ENCODE assay signal across 1 cellular context in the genomic region with DNA sequence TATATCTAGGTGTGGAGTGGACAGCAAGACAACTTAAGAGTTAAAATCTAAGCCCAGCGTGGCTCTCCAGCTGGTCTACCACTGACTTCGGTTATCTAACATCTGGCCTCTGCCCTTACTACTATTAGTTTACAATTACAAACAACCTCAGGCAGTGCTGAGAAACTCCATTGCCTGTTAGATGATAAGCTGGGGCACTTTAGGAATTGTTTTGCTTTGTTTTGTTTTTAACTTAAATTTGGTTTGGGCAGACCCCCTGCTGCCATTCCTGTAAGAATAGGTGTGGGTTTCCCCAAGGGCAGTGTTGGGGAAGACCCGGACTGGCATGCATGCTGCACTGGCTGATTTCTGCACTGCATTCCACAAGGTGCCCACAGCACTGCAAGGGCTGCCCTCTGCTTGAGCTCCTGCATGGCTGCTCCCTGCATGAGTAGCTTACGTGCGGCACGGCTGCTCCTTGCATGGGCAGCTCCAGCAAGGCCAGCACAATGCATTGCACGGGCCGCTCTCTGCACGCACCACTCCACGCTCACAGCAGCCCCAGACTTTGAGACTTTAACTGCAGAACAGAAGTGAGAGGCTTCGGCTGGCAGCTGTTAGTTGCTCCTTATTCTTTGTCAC.
A peak's percentile ranks its signal among the peaks of the same experiment; 100 is the strongest.
TF ChIP-seq lines count a peak whose summit lies in the region.

No MANE protein-coding gene starts in this region.

TF ChIP-seq in HepG2, 621 proteins besides CTCF, POLR2A, EP300 and RAD21 (continued from another document and continues in another):
- TF ChIP-seq GATAD2A (CRISPR knock-in tag; IDR thresholded peaks at IDR 0.05) (0 out of 2 replicates have a peak, but pooled peaks have one; percentile 32), NR2F6 (IDR thresholded peaks at IDR 0.05) (0 out of 2 replicates have a peak, but pooled peaks have one; percentile 45), NR2F6 (CRISPR knock-in tag; IDR thresholded peaks at IDR 0.05) (no peak), TEAD3 (CRISPR knock-in tag; optimal IDR thresholded peaks at IDR 0.05; ENCODE audit: borderline replicate concordance) (peak; percentile 28), XRCC5 (optimal IDR thresholded peaks at IDR 0.05; ENCODE audit: low read length) (peak; percentile 28), EED (CRISPR knock-in tag; IDR thresholded peaks at IDR 0.05) (0 out of 2 replicates have a peak, but pooled peaks have one; percentile 25), SMARCE1 (IDR thresholded peaks at IDR 0.05; ENCODE audit: borderline replicate concordance) (no peak), ZNF598 (CRISPR knock-in tag; IDR thresholded peaks at IDR 0.05; ENCODE audit: borderline replicate concordance) (peak; percentile 65; the same call in 1 of the 2 replicates), REPIN1 (CRISPR knock-in tag; IDR thresholded peaks at IDR 0.05; ENCODE audit: borderline replicate concordance, low read depth) (peak; percentile 30; the same call in 1 of the 2 replicates), YY1 (IDR thresholded peaks at IDR 0.05; ENCODE audit: insufficient read depth, insufficient replicate concordance, low read depth, low read length) (no peak), MZF1 (CRISPR knock-in tag; IDR thresholded peaks at IDR 0.05; ENCODE audit: borderline replicate concordance) (no peak), ZNF530 (CRISPR knock-in tag; IDR thresholded peaks at IDR 0.05; ENCODE audit: low read depth) (no peak), POGZ (CRISPR knock-in tag; IDR thresholded peaks at IDR 0.05) (no peak), SALL1 (CRISPR knock-in tag; IDR thresholded peaks at IDR 0.05) (peak; percentile 65), ZNF225 (CRISPR knock-in tag; IDR thresholded peaks at IDR 0.05) (0 out of 2 replicates have a peak, but pooled peaks have one; percentile 32), BCL6 (CRISPR knock-in tag; IDR thresholded peaks at IDR 0.05) (peak; percentile 37; the same call in 1 of the 2 replicates), ZNF652 (CRISPR knock-in tag; IDR thresholded peaks at IDR 0.05; ENCODE audit: borderline replicate concordance, low read depth) (peak; percentile 89), HNRNPK (IDR thresholded peaks at IDR 0.05; ENCODE audit: low read depth, low read length, poor library complexity, severe bottlenecking) (no peak), ZNF772 (CRISPR knock-in tag; IDR thresholded peaks at IDR 0.05) (0 out of 2 replicates have a peak, but pooled peaks have one; percentile 40), HNRNPL (IDR thresholded peaks at IDR 0.05; ENCODE audit: low read depth, low read length) (0 out of 2 replicates have a peak, but pooled peaks have one; percentile 73), MATR3 (CRISPR knock-in tag; IDR thresholded peaks at IDR 0.05) (no peak), ZBTB38 (CRISPR knock-in tag; IDR thresholded peaks at IDR 0.05) (peak; percentile 73; the same call in 1 of the 2 replicates), SOX6 (IDR thresholded peaks at IDR 0.05) (no peak), SOX6 (CRISPR knock-in tag; IDR thresholded peaks at IDR 0.05) (0 out of 2 replicates have a peak, but pooled peaks have one; percentile 23), ZNF292 (CRISPR knock-in tag; IDR thresholded peaks at IDR 0.05; ENCODE audit: borderline replicate concordance, low read depth) (0 out of 2 replicates have a peak, but pooled peaks have one; percentile 24)
- TF ChIP-seq, protein P1, sequence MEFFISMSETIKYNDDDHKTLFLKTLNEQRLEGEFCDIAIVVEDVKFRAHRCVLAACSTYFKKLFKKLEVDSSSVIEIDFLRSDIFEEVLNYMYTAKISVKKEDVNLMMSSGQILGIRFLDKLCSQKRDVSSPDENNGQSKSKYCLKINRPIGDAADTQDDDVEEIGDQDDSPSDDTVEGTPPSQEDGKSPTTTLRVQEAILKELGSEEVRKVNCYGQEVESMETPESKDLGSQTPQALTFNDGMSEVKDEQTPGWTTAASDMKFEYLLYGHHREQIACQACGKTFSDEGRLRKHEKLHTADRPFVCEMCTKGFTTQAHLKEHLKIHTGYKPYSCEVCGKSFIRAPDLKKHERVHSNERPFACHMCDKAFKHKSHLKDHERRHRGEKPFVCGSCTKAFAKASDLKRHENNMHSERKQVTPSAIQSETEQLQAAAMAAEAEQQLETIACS (CRISPR knock-in tag; IDR thresholded peaks at IDR 0.05), result no peak
- TF ChIP-seq, protein P2, sequence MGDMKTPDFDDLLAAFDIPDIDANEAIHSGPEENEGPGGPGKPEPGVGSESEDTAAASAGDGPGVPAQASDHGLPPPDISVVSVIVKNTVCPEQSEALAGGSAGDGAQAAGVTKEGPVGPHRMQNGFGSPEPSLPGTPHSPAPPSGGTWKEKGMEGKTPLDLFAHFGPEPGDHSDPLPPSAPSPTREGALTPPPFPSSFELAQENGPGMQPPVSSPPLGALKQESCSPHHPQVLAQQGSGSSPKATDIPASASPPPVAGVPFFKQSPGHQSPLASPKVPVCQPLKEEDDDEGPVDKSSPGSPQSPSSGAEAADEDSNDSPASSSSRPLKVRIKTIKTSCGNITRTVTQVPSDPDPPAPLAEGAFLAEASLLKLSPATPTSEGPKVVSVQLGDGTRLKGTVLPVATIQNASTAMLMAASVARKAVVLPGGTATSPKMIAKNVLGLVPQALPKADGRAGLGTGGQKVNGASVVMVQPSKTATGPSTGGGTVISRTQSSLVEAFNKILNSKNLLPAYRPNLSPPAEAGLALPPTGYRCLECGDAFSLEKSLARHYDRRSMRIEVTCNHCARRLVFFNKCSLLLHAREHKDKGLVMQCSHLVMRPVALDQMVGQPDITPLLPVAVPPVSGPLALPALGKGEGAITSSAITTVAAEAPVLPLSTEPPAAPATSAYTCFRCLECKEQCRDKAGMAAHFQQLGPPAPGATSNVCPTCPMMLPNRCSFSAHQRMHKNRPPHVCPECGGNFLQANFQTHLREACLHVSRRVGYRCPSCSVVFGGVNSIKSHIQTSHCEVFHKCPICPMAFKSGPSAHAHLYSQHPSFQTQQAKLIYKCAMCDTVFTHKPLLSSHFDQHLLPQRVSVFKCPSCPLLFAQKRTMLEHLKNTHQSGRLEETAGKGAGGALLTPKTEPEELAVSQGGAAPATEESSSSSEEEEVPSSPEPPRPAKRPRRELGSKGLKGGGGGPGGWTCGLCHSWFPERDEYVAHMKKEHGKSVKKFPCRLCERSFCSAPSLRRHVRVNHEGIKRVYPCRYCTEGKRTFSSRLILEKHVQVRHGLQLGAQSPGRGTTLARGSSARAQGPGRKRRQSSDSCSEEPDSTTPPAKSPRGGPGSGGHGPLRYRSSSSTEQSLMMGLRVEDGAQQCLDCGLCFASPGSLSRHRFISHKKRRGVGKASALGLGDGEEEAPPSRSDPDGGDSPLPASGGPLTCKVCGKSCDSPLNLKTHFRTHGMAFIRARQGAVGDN (CRISPR knock-in tag; IDR thresholded peaks at IDR 0.05), result peak; percentile 56
- TF ChIP-seq, protein P3, sequence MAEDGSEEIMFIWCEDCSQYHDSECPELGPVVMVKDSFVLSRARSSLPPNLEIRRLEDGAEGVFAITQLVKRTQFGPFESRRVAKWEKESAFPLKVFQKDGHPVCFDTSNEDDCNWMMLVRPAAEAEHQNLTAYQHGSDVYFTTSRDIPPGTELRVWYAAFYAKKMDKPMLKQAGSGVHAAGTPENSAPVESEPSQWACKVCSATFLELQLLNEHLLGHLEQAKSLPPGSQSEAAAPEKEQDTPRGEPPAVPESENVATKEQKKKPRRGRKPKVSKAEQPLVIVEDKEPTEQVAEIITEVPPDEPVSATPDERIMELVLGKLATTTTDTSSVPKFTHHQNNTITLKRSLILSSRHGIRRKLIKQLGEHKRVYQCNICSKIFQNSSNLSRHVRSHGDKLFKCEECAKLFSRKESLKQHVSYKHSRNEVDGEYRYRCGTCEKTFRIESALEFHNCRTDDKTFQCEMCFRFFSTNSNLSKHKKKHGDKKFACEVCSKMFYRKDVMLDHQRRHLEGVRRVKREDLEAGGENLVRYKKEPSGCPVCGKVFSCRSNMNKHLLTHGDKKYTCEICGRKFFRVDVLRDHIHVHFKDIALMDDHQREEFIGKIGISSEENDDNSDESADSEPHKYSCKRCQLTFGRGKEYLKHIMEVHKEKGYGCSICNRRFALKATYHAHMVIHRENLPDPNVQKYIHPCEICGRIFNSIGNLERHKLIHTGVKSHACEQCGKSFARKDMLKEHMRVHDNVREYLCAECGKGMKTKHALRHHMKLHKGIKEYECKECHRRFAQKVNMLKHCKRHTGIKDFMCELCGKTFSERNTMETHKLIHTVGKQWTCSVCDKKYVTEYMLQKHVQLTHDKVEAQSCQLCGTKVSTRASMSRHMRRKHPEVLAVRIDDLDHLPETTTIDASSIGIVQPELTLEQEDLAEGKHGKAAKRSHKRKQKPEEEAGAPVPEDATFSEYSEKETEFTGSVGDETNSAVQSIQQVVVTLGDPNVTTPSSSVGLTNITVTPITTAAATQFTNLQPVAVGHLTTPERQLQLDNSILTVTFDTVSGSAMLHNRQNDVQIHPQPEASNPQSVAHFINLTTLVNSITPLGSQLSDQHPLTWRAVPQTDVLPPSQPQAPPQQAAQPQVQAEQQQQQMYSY (CRISPR knock-in tag; IDR thresholded peaks at IDR 0.05), result peak; percentile 86; the same call in 1 of the 2 replicates
- TF ChIP-seq, protein P4, sequence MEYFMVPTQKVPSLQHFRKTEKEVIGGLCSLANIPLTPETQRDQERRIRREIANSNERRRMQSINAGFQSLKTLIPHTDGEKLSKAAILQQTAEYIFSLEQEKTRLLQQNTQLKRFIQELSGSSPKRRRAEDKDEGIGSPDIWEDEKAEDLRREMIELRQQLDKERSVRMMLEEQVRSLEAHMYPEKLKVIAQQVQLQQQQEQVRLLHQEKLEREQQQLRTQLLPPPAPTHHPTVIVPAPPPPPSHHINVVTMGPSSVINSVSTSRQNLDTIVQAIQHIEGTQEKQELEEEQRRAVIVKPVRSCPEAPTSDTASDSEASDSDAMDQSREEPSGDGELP (IDR thresholded peaks at IDR 0.05; ENCODE audit: borderline replicate concordance, low read depth), result peak; percentile 70
- TF ChIP-seq, protein P5, sequence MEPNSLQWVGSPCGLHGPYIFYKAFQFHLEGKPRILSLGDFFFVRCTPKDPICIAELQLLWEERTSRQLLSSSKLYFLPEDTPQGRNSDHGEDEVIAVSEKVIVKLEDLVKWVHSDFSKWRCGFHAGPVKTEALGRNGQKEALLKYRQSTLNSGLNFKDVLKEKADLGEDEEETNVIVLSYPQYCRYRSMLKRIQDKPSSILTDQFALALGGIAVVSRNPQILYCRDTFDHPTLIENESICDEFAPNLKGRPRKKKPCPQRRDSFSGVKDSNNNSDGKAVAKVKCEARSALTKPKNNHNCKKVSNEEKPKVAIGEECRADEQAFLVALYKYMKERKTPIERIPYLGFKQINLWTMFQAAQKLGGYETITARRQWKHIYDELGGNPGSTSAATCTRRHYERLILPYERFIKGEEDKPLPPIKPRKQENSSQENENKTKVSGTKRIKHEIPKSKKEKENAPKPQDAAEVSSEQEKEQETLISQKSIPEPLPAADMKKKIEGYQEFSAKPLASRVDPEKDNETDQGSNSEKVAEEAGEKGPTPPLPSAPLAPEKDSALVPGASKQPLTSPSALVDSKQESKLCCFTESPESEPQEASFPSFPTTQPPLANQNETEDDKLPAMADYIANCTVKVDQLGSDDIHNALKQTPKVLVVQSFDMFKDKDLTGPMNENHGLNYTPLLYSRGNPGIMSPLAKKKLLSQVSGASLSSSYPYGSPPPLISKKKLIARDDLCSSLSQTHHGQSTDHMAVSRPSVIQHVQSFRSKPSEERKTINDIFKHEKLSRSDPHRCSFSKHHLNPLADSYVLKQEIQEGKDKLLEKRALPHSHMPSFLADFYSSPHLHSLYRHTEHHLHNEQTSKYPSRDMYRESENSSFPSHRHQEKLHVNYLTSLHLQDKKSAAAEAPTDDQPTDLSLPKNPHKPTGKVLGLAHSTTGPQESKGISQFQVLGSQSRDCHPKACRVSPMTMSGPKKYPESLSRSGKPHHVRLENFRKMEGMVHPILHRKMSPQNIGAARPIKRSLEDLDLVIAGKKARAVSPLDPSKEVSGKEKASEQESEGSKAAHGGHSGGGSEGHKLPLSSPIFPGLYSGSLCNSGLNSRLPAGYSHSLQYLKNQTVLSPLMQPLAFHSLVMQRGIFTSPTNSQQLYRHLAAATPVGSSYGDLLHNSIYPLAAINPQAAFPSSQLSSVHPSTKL (CRISPR knock-in tag; IDR thresholded peaks at IDR 0.05), result peak; percentile 11; the same call in 1 of the 2 replicates
- TF ChIP-seq, protein P6, sequence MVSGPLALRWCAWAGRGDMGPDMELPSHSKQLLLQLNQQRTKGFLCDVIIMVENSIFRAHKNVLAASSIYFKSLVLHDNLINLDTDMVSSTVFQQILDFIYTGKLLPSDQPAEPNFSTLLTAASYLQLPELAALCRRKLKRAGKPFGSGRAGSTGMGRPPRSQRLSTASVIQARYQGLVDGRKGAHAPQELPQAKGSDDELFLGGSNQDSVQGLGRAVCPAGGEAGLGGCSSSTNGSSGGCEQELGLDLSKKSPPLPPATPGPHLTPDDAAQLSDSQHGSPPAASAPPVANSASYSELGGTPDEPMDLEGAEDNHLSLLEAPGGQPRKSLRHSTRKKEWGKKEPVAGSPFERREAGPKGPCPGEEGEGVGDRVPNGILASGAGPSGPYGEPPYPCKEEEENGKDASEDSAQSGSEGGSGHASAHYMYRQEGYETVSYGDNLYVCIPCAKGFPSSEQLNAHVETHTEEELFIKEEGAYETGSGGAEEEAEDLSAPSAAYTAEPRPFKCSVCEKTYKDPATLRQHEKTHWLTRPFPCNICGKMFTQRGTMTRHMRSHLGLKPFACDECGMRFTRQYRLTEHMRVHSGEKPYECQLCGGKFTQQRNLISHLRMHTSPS (CRISPR knock-in tag; IDR thresholded peaks at IDR 0.05; ENCODE audit: low read depth), result 0 out of 2 replicates have a peak, but pooled peaks have one; percentile 43
- TF ChIP-seq, protein P7, sequence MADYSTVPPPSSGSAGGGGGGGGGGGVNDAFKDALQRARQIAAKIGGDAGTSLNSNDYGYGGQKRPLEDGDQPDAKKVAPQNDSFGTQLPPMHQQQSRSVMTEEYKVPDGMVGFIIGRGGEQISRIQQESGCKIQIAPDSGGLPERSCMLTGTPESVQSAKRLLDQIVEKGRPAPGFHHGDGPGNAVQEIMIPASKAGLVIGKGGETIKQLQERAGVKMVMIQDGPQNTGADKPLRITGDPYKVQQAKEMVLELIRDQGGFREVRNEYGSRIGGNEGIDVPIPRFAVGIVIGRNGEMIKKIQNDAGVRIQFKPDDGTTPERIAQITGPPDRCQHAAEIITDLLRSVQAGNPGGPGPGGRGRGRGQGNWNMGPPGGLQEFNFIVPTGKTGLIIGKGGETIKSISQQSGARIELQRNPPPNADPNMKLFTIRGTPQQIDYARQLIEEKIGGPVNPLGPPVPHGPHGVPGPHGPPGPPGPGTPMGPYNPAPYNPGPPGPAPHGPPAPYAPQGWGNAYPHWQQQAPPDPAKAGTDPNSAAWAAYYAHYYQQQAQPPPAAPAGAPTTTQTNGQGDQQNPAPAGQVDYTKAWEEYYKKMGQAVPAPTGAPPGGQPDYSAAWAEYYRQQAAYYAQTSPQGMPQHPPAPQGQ (CRISPR knock-in tag; IDR thresholded peaks at IDR 0.05; ENCODE audit: borderline replicate concordance), result 0 out of 2 replicates have a peak, but pooled peaks have one; percentile 19
